8 cellular contexts compared by ENCODE assay signal in genomic region chr13:51802601-51803000, GRCh38. TPM values are rescaled to one million over a fixed set of nuclear protein-coding genes. Genes with fewer than 3 reads are reported as not detected.
A peak's percentile ranks its signal among the peaks of the same experiment; 100 is the strongest.
DNase-seq lines count a peak whose midpoint lies in the region; ATAC-seq and TF ChIP-seq lines count a peak whose summit lies in the region.

No MANE protein-coding gene starts in this region.

- CTCF ChIA-PET in WTC11 (lab: Charles Lee), result interaction anchor here (1.8 kb wide), 1 partner anchor 43 kb away, joined by 9 read pairs; the partner anchor contains the start of gene TMEM272

- H3K27me3 ChIP-seq in H9 (ENCODE audit: insufficient read depth, low read length), result no peaks in the 10 kb centered on the region
- H3K27me3 ChIP-seq in right cardiac atrium (ENCODE audit: control insufficient read depth, insufficient read depth), result no peaks in the 10 kb centered on the region

- peaks cover 50 to 62% of the 10 kb centered on the region in 2 experiments for H3K4me1 Mint-ChIP-seq in H9
- H3K4me1 Mint-ChIP-seq in WTC11, result peaks cover 56% of the 10 kb centered on the region

- no peak overlapping the region for H2BK5ac ChIP-seq in H9 (ENCODE audit: insufficient read length, low read length)

- no peak overlapping the region for H2BK20ac ChIP-seq in H9 (ENCODE audit: low read depth, low read length, poor library complexity, severe bottlenecking)

- H2BK12ac ChIP-seq in H9 (ENCODE audit: insufficient read length, low read depth, low read length), result no peak overlapping the region

- H4K20me1 ChIP-seq in H9 (ENCODE audit: control insufficient read depth, insufficient read depth, insufficient read length), result no peaks in the 10 kb centered on the region

- DNase-seq in H9 (no peak), WTC11 (ENCODE audit: low spot score) (no peak), right cardiac atrium (peak in 1 of 3 donors; percentile 7), NCI-H2107 treated with DMSO at 0.1 percent for 48 hours (lab: John Stamatoyannopoulos, UW; ENCODE audit: unreplicated experiment) (no peak), SHP77 (lab: John Stamatoyannopoulos, UW) (no peak), NCI-H524 treated with DMSO at 0.1 percent for 48 hours (lab: John Stamatoyannopoulos, UW) (no peak)
- DNase-seq in effector CD4-positive, alpha-beta T cell, result no peak

- H2AFZ ChIP-seq in H9 (ENCODE audit: low read length), result no peak overlapping the region

- H4K8ac ChIP-seq in H9 (replicated peaks; ENCODE audit: insufficient read length, low read depth, low read length), result no peak overlapping the region

- no peak overlapping the region for H2BK15ac ChIP-seq in H9 (ENCODE audit: low read depth, low read length)

- no peak overlapping the region for H3K27ac ChIP-seq in H9 (ENCODE audit: insufficient read length, low read depth, low read length)
- H3K27ac ChIP-seq in right cardiac atrium (ENCODE audit: low read length), result peak overlapping the region; percentile 92
- H3K27ac ChIP-seq in skin epidermis, result peak overlapping the region in 20 of 21 experiments; percentile 96 to 100 (median 100)

- H3K56ac ChIP-seq in H9 (ENCODE audit: insufficient read length, low read depth, low read length), result no peak overlapping the region

- H3K23ac ChIP-seq in H9 (ENCODE audit: insufficient read length, low read depth, low read length), result no peak overlapping the region

- no peaks in the 10 kb centered on the region for H3K9me3 Mint-ChIP-seq in H9
- no peaks in the 10 kb centered on the region for H3K9me3 Mint-ChIP-seq in WTC11

- H3K36me3 Mint-ChIP-seq in H9 (ENCODE audit: insufficient read depth in 1 of 3, low read depth in 3 of 3), result peaks cover 0 to 2% (median 0%) of the 10 kb centered on the region in 3 experiments; a peak in 2 of 7 replicates
- no peaks in the 10 kb centered on the region for H3K36me3 Mint-ChIP-seq in WTC11

- no peak overlapping the region for H2BK120ac ChIP-seq in H9 (ENCODE audit: low read depth, low read length, poor library complexity, severe bottlenecking)

- no peak overlapping the region for H3K18ac ChIP-seq in H9 (ENCODE audit: insufficient read length, low read depth, low read length)

- peaks cover 4% of the 10 kb centered on the region for H3K23me2 ChIP-seq in H9 (ENCODE audit: insufficient read length, low read depth, low read length, poor library complexity, severe bottlenecking)

- whole genome bisulfite sequencing in H9 (ENCODE audit: extremely low coverage, insufficient read length, low lambda C conversion rate), result no CpG with 5 or more reads among the region's 4 CpGs
- WGBS in right cardiac atrium, result 47% methylated on average over 4 of the region's 4 CpGs

- POLR2A ChIA-PET in WTC11 (lab: Charles Lee), result no interaction called here

- H3K27me3 Mint-ChIP-seq in H9 (ENCODE audit: low read depth) (no peaks in the 10 kb centered on the region), WTC11 (ENCODE audit: low read depth) (peaks cover 4% of the 10 kb centered on the region; the same call in 1 of the 2 replicates)

- H3T11ph ChIP-seq in H9 (ENCODE audit: low read length), result no peak overlapping the region

- H3K9me3 ChIP-seq in H9 (ENCODE audit: control insufficient read depth, low read depth, low read length), result no peaks in the 10 kb centered on the region
- no peaks in the 10 kb centered on the region for H3K9me3 ChIP-seq in right cardiac atrium (ENCODE audit: control insufficient read depth, low read length)

- H3K4me1 ChIP-seq in H9 (ENCODE audit: insufficient read depth, low read length), result peaks cover 3% of the 10 kb centered on the region; the same call in 1 of the 2 replicates
- peaks cover 15% of the 10 kb centered on the region for H3K4me1 ChIP-seq in right cardiac atrium (ENCODE audit: control insufficient read depth, insufficient read depth, low read length)

- H3K9ac ChIP-seq in H9 (ENCODE audit: extremely low read depth, insufficient read length, low read length), result no peak overlapping the region

- H2AK5ac ChIP-seq in H9 (ENCODE audit: insufficient read length, low read length), result no peak overlapping the region

- no peak overlapping the region for H4K91ac ChIP-seq in H9 (ENCODE audit: insufficient read length, low read depth, low read length)

- H3K4me3 Mint-ChIP-seq in H9, result peak overlapping the region; percentile 75 to 89; a peak in 3 of 5 replicates
- peak overlapping the region; percentile 83 for H3K4me3 Mint-ChIP-seq in WTC11

- no peak overlapping the region for H4K5ac ChIP-seq in H9 (ENCODE audit: insufficient read length, low read depth, low read length)

- H3K14ac ChIP-seq in H9 (ENCODE audit: insufficient read depth, low read length), result no peak overlapping the region

- H3K79me1 ChIP-seq in H9 (ENCODE audit: insufficient read depth, low read depth, low read length, poor library complexity, severe bottlenecking), result no peaks in the 10 kb centered on the region

- H3K27ac Mint-ChIP-seq in H9 (no peak overlapping the region; a peak in 2 of 7 replicates), WTC11 (no peak overlapping the region)

- no peaks in the 10 kb centered on the region for H3K79me2 ChIP-seq in H9 (ENCODE audit: insufficient read depth, low read length)

- intact Hi-C loops in right cardiac atrium (cut with DNase I), result loop anchor here in 3 of 4 donors (5.0 to 10.0 kb wide), 3 partner anchors 218 to 348 kb away; partner anchors contain the start of genes WDFY2 (in 2 of the 3) and INTS6 (in 1 of the 3)

- TF ChIP-seq CTCF in H9 (conservative IDR thresholded peaks at IDR 0.05), result no peak
- no peak for TF ChIP-seq CTCF in WTC11 (IDR thresholded peaks at IDR 0.05)

- ATAC-seq in WTC11 (no peak), right cardiac atrium (no peak)

- H3K4ac ChIP-seq in H9 (ENCODE audit: low read depth, low read length), result no peak overlapping the region

- peak overlapping the region; percentile 94 for H3K4me2 ChIP-seq in H9 (ENCODE audit: insufficient read depth, insufficient read length, low read length)

- no peak overlapping the region for H3K4me3 ChIP-seq in right cardiac atrium (ENCODE audit: low read length)
- peak overlapping the region in 5 of 7 experiments; percentile 42 to 74 (median 52) for H3K4me3 ChIP-seq in skin epidermis

TF ChIP-seq in WTC11, 78 proteins besides CTCF, POLR2A, EP300 and RAD21:
- no peak for TF ChIP-seq CDX4 (CRISPR knock-in tag; IDR thresholded peaks at IDR 0.05; ENCODE audit: borderline replicate concordance)
- TF ChIP-seq ATF6 (CRISPR knock-in tag; IDR thresholded peaks at IDR 0.05), result no peak
- no peak for TF ChIP-seq ZSCAN18 (CRISPR knock-in tag; IDR thresholded peaks at IDR 0.05)
- TF ChIP-seq KAT7 (CRISPR knock-in tag; IDR thresholded peaks at IDR 0.05; ENCODE audit: borderline replicate concordance), result no peak
- TF ChIP-seq ZNF138 (CRISPR knock-in tag; conservative IDR thresholded peaks at IDR 0.05), result no peak
- no peak for TF ChIP-seq ATF3 (CRISPR knock-in tag; conservative IDR thresholded peaks at IDR 0.05)

RNA-seq across cellular contexts. Expression of gene DHRS12, which starts 1.4 kb away (rescaled TPM):
- 8.8 and 11.1 TPM in 2 replicates for total RNA-seq in H9 (2021)
- 10.2 to 14.8 TPM (median 12.9 TPM) in 3 replicates for total RNA-seq in WTC11 (2021)
- total RNA-seq in right cardiac atrium, result 10 to 100 TPM; 11.1 to 13.6 (median 12.2) TPM
- polyA plus RNA-seq in right cardiac atrium, result 16.5 TPM

RNA-seq across cellular contexts. Expression of gene TMEM272, which starts 42.4 kb away (rescaled TPM):
- not detected in 2 replicates for total RNA-seq in H9 (2021)
- total RNA-seq in WTC11 (2021), result 0.09 to 0.21 TPM in 2 of 3 replicates, not detected in the other
- total RNA-seq in right cardiac atrium, result 1 to 10 TPM; 2.7 to 8.2 (median 4.7) TPM
- polyA plus RNA-seq in right cardiac atrium, result 3.4 TPM

RNA-seq across cellular contexts. Expression of gene CCDC70, which starts 59.2 kb away (rescaled TPM):
- not detected in 2 replicates for total RNA-seq in H9 (2021)
- not detected in 3 replicates for total RNA-seq in WTC11 (2021)
- total RNA-seq in right cardiac atrium, result not detected
- polyA plus RNA-seq in right cardiac atrium, result 0.07 TPM
